ENCODE assay signal across 19 cellular contexts in genomic region chr7:36096460-36097095, GRCh38. TPM values are rescaled to one million over a fixed set of nuclear protein-coding genes. Genes with fewer than 3 reads are reported as not detected.
DNase-seq lines count a peak whose midpoint lies in the region; ATAC-seq and TF ChIP-seq lines count a peak whose summit lies in the region.
"Had no signal": no experiment of that assay in that cellular context is flagged by ENCODE, and none has a peak within 500 bp of the region (broad histone marks: within the 10 kb centered on the region; RNA-seq: fewer than 3 reads in every experiment).

No MANE protein-coding gene starts in this region.

- TF ChIP-seq POLR2A in right lobe of liver (IDR thresholded peaks at IDR 0.05) = no peak

- peak; percentile 47 for ATAC-seq in Right ventricle myocardium inferior
- ATAC-seq in right lobe of liver = peak in 3 of 4 donors; percentile 49 to 55 (median 50)
- ATAC-seq: activated naive CD8-positive, alpha-beta T cell treated with anti-CD3 and anti-CD28 coated beads, Interleukin-2, amount 50 U/mL, for 24 hours; body of pancreas had no signal

- 63% methylated on average over 5 of the region's 6 CpGs for WGBS in right lobe of liver (ENCODE audit: insufficient coverage, low coverage, low lambda C conversion rate, missing lambda C conversion rate)

- in situ Hi-C loops in GM13977 (cut with MboI; ENCODE audit: low pct_unique_long_range_greater_than_20kb, low sequenced_read_pairs, unreplicated experiment) = no loop called here

- H3K27me3 ChIP-seq in right atrium auricular region = no peaks in the 10 kb centered on the region
- no peaks in the 10 kb centered on the region for H3K27me3 ChIP-seq in right lobe of liver
- no peaks in the 10 kb centered on the region for H3K27me3 ChIP-seq in MG63
- H3K27me3 ChIP-seq: body of pancreas, upper lobe of left lung had no signal

- H3K36me3 ChIP-seq in right atrium auricular region (no peaks in the 10 kb centered on the region), right lobe of liver (no peaks in the 10 kb centered on the region), MG63 (no peaks in the 10 kb centered on the region)
- H3K36me3 ChIP-seq: upper lobe of left lung had no signal

- peaks cover 0 to 7% of the 10 kb centered on the region in 2 donors for H3K4me1 ChIP-seq in right atrium auricular region
- H3K4me1 ChIP-seq in right lobe of liver = no peaks in the 10 kb centered on the region

- intact Hi-C loops in Right ventricle myocardium inferior (cut with DNase I) (loop anchor here (10.0 kb wide), 1 partner anchor 112 kb away; no protein-coding TSS in a partner anchor), right lobe of liver (cut with DNase I) (no loop called here)

- H3K4me3 ChIP-seq in right atrium auricular region = no peak overlapping the region
- H3K4me3 ChIP-seq in fibroblast of pulmonary artery (replicated peaks; ENCODE audit: low read depth, low read length) = no peak overlapping the region
- no peak overlapping the region for H3K4me3 ChIP-seq in right lobe of liver
- no peak overlapping the region for H3K4me3 ChIP-seq in MG63
- H3K4me3 ChIP-seq: body of pancreas, coronary artery, upper lobe of left lung had no signal

- DNase-seq in Right ventricle myocardium inferior (ENCODE audit: missing footprints) (no peak), right atrium auricular region (ENCODE audit: low spot score) (no peak), fibroblast of pulmonary artery (ENCODE audit: low read depth) (peak; percentile 26), right lobe of liver (no peak), GM19238 (ENCODE audit: insufficient read length, low spot score) (no peak), GM13977 (ENCODE audit: low spot score) (no peak), LoVo (ENCODE audit: low spot score) (no peak), MG63 (no peak)
- DNase-seq: activated CD4-positive, alpha-beta T cell treated with anti-CD3 and anti-CD28 coated beads, Interleukin-2, amount 50 U/mL, for 1 hour; activated effector memory CD4-positive, alpha-beta T cell treated with anti-CD3 and anti-CD28 coated beads, Interleukin-2, amount 50 U/mL, for 16 hours; activated naive CD8-positive, alpha-beta T cell treated with anti-CD3 and anti-CD28 coated beads, Interleukin-2, amount 50 U/mL, for 24 hours; body of pancreas; EL; foreskin melanocyte; NCI-H526 treated with DMSO at 0.1 percent for 48 hours; SIG-M5; stimulated activated CD4-positive, alpha-beta T cell treated with anti-CD3 and anti-CD28 coated beads, Interleukin-12 subunit alpha, Interleukin-12 subunit beta, amount 100 ng/mL, for 4 hours; upper lobe of left lung had no signal

- H3K9me3 ChIP-seq in right atrium auricular region (no peaks in the 10 kb centered on the region), right lobe of liver (no peaks in the 10 kb centered on the region), MG63 (no peaks in the 10 kb centered on the region)
- H3K9me3 ChIP-seq: body of pancreas, upper lobe of left lung had no signal

- TF ChIP-seq CTCF in right atrium auricular region (IDR thresholded peaks at IDR 0.05) (peak in 1 of 2 donors; percentile 19), fibroblast of pulmonary artery (IDR thresholded peaks at IDR 0.05; ENCODE audit: low read length, missing control alignments) (no peak), right lobe of liver (IDR thresholded peaks at IDR 0.05) (no peak), GM13977 (IDR thresholded peaks at IDR 0.05; ENCODE audit: extremely low read depth, insufficient read depth, missing control alignments) (no peak)

- H3K27ac ChIP-seq in right atrium auricular region (no peak overlapping the region), right lobe of liver (no peak overlapping the region)
- H3K27ac ChIP-seq: body of pancreas, coronary artery, upper lobe of left lung had no signal

RNA-seq across cellular contexts. Expression of gene EEPD1, which starts 56.5 kb away (rescaled TPM):
- 11.5 TPM for total RNA-seq in Right ventricle myocardium inferior
- 1 to 10 TPM; 4.0 to 6.8 TPM for total RNA-seq in right atrium auricular region
- total RNA-seq in right lobe of liver = 10 to 100 TPM in 4 of 6 experiments, 1 to 10 TPM in 2; 5.9 to 18.6 (median 10.6) TPM
- 0.35 and 8.6 TPM in 2 replicates for total RNA-seq in MG63 (2014; rRNA removed; shearing (Covaris generic); ENCODE audit: low replicate concordance)
